9 cellular contexts compared by ENCODE assay signal in the genomic region with DNA sequence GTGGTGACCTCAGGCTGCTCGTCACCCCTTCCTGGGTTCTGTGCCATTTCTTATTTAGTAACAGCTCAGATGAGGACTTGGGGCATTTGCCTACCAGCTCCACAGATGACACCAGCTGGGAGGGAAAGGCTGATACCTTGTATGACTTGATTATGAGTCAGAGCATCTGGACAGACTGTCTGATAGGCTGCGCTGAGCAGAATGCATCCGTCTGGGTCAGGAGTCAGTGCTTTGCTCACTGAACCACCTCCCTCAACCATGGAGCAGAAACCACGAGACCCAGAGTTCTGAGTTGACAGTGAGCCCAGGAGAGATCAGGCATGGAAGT. TPM values are rescaled to one million over a fixed set of nuclear protein-coding genes. Genes with fewer than 3 reads are reported as not detected.
DNase-seq lines count a peak whose midpoint lies in the region; ATAC-seq, FAIRE-seq and TF ChIP-seq lines count a peak whose summit lies in the region.
"Had no signal": no experiment of that assay in that cellular context is flagged by ENCODE, and none has a peak within 500 bp of the region (broad histone marks: within the 10 kb centered on the region; RNA-seq: fewer than 3 reads in every experiment).

No MANE protein-coding gene starts in this region.

- peak; percentile 78 for FAIRE-seq in GM12891 (lab: Jason Lieb, UNC)

- H3K9me3 Mint-ChIP-seq in IgD-negative memory B cell = no peaks in the 10 kb centered on the region
- H3K9me3 Mint-ChIP-seq: neural crest cell had no signal

- H3K4me2 ChIP-seq in osteoblast (ENCODE audit: insufficient read depth, low read length) = no peak overlapping the region

- H3K36me3 ChIP-seq in brain microvascular endothelial cell (replicated peaks) (no peaks in the 10 kb centered on the region), osteoblast (ENCODE audit: insufficient read depth, low read length) (no peaks in the 10 kb centered on the region)

- peaks cover 35 to 62% (median 56%) of the 10 kb centered on the region in 3 donors for H3K4me1 Mint-ChIP-seq in IgD-negative memory B cell
- H3K4me1 Mint-ChIP-seq: neural crest cell had no signal

- TF ChIP-seq CTCF in brain microvascular endothelial cell (IDR thresholded peaks at IDR 0.05; ENCODE audit: low read depth, low read length, missing control alignments) = no peak
- no peak for TF ChIP-seq CTCF in osteoblast (IDR thresholded peaks at IDR 0.05; ENCODE audit: extremely low read depth, low read depth, low read length)

- DNase-seq in GM12891 (ENCODE audit: insufficient read length, low spot score) = no peak
- DNase-seq in brain microvascular endothelial cell = peak; percentile 98
- peak; percentile 98 for DNase-seq in osteoblast (ENCODE audit: insufficient read length, low spot score, missing footprints)
- no peak for DNase-seq in ecto neural progenitor cell (ENCODE audit: low spot score)

- peak overlapping the region; percentile 95 to 99 (median 99) for H3K27ac Mint-ChIP-seq in IgD-negative memory B cell

- TF ChIP-seq POLR2A in GM12891 (IDR thresholded peaks at IDR 0.05; ENCODE audit: low read depth, low read length) = no peak

- H2AFZ ChIP-seq in osteoblast (ENCODE audit: low read length) = no peak overlapping the region

- peaks cover 5% of the 10 kb centered on the region for H3K36me3 Mint-ChIP-seq in IgD-negative memory B cell

- H3K4me3 ChIP-seq in brain microvascular endothelial cell (ENCODE audit: low read depth, low read length) (no peak overlapping the region), osteoblast (ENCODE audit: insufficient read depth, low read length) (no peak overlapping the region)

- H3K79me2 ChIP-seq in osteoblast (ENCODE audit: insufficient read depth, low read length) = no peaks in the 10 kb centered on the region

- H3K27me3 Mint-ChIP-seq in IgD-negative memory B cell = peaks cover 9% of the 10 kb centered on the region

- H3K4me3 Mint-ChIP-seq in IgD-negative memory B cell = peak overlapping the region; percentile 14 to 88 (median 54)
- H3K4me3 Mint-ChIP-seq: neural crest cell had no signal

- peaks cover 9% of the 10 kb centered on the region for H3K4me1 ChIP-seq in osteoblast (ENCODE audit: insufficient read depth, low read length)

- in situ Hi-C loops in brain microvascular endothelial cell (cut with HindIII; ENCODE audit: low pct_ligation_motif_present, low sequenced_read_pairs) = no loop called here

- H3K27me3 ChIP-seq in brain microvascular endothelial cell (replicated peaks) (no peaks in the 10 kb centered on the region), osteoblast (ENCODE audit: insufficient read depth, low read length) (peaks cover 40% of the 10 kb centered on the region)

- no peaks in the 10 kb centered on the region for H3K9me3 ChIP-seq in osteoblast (ENCODE audit: low read depth, low read length)

- no peaks in the 10 kb centered on the region for H4K20me1 ChIP-seq in osteoblast (ENCODE audit: insufficient read depth, low read length)

- no peak for ATAC-seq in HG02759 (IDR thresholded peaks at IDR 0.05; ENCODE audit: unreplicated experiment)
- ATAC-seq in GM18520 (IDR thresholded peaks at IDR 0.05; ENCODE audit: unreplicated experiment) = no peak
- ATAC-seq in HG03460 (IDR thresholded peaks at IDR 0.05; ENCODE audit: unreplicated experiment) = no peak

- H3K27ac ChIP-seq in brain microvascular endothelial cell (peak overlapping the region; percentile 69), osteoblast (ENCODE audit: low read depth, low read length) (no peak overlapping the region)

TF ChIP-seq in GM12891, 5 proteins besides CTCF, POLR2A, EP300 and RAD21:
- TF ChIP-seq SPI1 (IDR thresholded peaks at IDR 0.05; ENCODE audit: low read depth, low read length) = no peak
- TF ChIP-seq TAF1 (IDR thresholded peaks at IDR 0.05; ENCODE audit: low read depth, low read length) = no peak
- no peak for TF ChIP-seq POU2F2 (IDR thresholded peaks at IDR 0.05; ENCODE audit: low read depth, low read length)
- TF ChIP-seq POLR2AphosphoS5 (IDR thresholded peaks at IDR 0.05; ENCODE audit: low read depth, low read length) = no peak
- no peak for TF ChIP-seq PAX5 (IDR thresholded peaks at IDR 0.05; ENCODE audit: insufficient read depth, low read length, severe bottlenecking)

RNA-seq across cellular contexts. Expression of a gene that starts 6.8 kb away (rescaled TPM):
- polyA plus RNA-seq in GM12891 (2012; ENCODE audit: low read depth, missing spikeins) = 0.08 TPM
- polyA plus RNA-seq in IgD-negative memory B cell = 94.1 TPM
- under 0.01 TPM in 1 of 2 replicates, not detected in the other for total RNA-seq in osteoblast

Comparison
In these comparisons a context has a peak if more than half of its experiments do, and no peak if none do; other contexts are left out.
1. DNase-seq: peak in brain microvascular endothelial cell (single experiment) and osteoblast (single experiment); none in GM12891 (single experiment) and ecto neural progenitor cell (single experiment).